23 cellular contexts compared by ENCODE assay signal in the genomic region with DNA sequence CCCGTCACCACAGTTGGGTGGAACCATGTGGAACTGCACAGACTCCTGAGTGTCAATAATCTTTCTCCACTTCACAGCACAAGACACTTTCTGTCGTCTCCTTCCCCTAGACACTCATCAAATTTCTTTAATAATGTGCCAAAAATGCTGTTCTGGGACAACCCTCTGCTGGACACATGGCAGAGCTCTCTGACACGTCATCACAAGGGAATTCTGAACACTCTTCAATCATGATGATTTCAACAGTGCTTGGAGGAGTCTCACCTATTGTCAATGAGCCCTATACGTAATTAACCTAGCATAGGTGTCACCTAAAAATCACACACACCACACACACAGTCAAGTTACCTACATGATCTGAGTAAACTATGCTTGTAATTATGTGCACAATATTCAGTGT.
A peak's percentile ranks its signal among the peaks of the same experiment; 100 is the strongest.
DNase-seq lines count a peak whose midpoint lies in the region; ATAC-seq, FAIRE-seq and TF ChIP-seq lines count a peak whose summit lies in the region.
"Had no signal": no experiment of that assay in that cellular context is flagged by ENCODE, and none has a peak within 500 bp of the region (broad histone marks: within the 10 kb centered on the region; RNA-seq: fewer than 3 reads in every experiment).

No MANE protein-coding gene starts in this region.

- H3K36me3 Mint-ChIP-seq in progenitor cell of endocrine pancreas (ENCODE audit: insufficient read depth): peaks cover 35% of the 10 kb centered on the region
- H3K36me3 Mint-ChIP-seq: CD8-positive, alpha-beta T cell; T-cell had no signal

- BruUV-seq in HepG2 (replicated peaks; lab: Mats Ljungman, UMichigan): no TSS peak

- H3K9me3 Mint-ChIP-seq in progenitor cell of endocrine pancreas (ENCODE audit: low read depth): no peaks in the 10 kb centered on the region
- H3K9me3 Mint-ChIP-seq: CD8-positive, alpha-beta T cell; T-cell had no signal

- H3K27me3 Mint-ChIP-seq in progenitor cell of endocrine pancreas: no peaks in the 10 kb centered on the region

- H3K27ac ChIP-seq in HepG2 (ENCODE audit: extremely low read length, insufficient read depth, low read length): no peak overlapping the region
- H3K27ac ChIP-seq: A549; BLaER1 treated with 17β-estradiol and CSF1 and Interleukin-3, amounts not matched to agents 10 nM and 100 nM; KMS-11; PC-9; SK-N-MC had no signal

- no peak for TF ChIP-seq RAD21 in HepG2 (CRISPR knock-in tag; IDR thresholded peaks at IDR 0.05)

- DNase-seq in ELR (ENCODE audit: low read depth): peak; percentile 15
- DNase-seq in NCI-H226: peak; percentile 18
- DNase-seq in bronchial epithelial cell (ENCODE audit: low read depth): peak; percentile 59
- no peak for DNase-seq in HepG2 (ENCODE audit: low spot score)
- no peak for DNase-seq in iPS-NIHi7 (ENCODE audit: extremely low spot score)
- DNase-seq in progenitor cell of endocrine pancreas (ENCODE audit: low spot score, unreplicated experiment): no peak
- no peak for DNase-seq in NCI-H2107 (lab: John Stamatoyannopoulos, UW)
- DNase-seq: CD8-positive, alpha-beta T cell; HFFc6; MG63; NCI-H1092 treated with DMSO at 0.1 percent for 48 hours; NCI-H1694 treated with DMSO at 0.1 percent for 48 hours; NCI-H510A treated with DMSO at 0.1 percent for 48 hours; NCI-H774; SHP77; T-cell had no signal

- H3K9me3 ChIP-seq in HepG2 (ENCODE audit: low read length): no peaks in the 10 kb centered on the region
- H3K9me3 ChIP-seq: A549; BLaER1 treated with 17β-estradiol and CSF1 and Interleukin-3, amounts not matched to agents 10 nM and 100 nM; MG63 had no signal

- CTCF ChIA-PET in HepG2 (lab: Yijun Ruan, JAX; ENCODE audit: low intra/inter-chr PET ratio, low total read pairs): no interaction called here

- H3K27ac Mint-ChIP-seq in progenitor cell of endocrine pancreas: no peak overlapping the region
- H3K27ac Mint-ChIP-seq: CD8-positive, alpha-beta T cell; HFFc6; T-cell had no signal

- no peak for TF ChIP-seq POLR2A in HepG2 (IDR thresholded peaks at IDR 0.05; ENCODE audit: insufficient read depth in 1 of 2, low read depth in 2 of 2, low read length in 2 of 2)

- FAIRE-seq in bronchial epithelial cell (lab: Jason Lieb, UNC) (no peak), HepG2 (lab: Jason Lieb, UNC) (no peak)
- FAIRE-seq: A549, H54 had no signal

- H3K9ac ChIP-seq in HepG2 (ENCODE audit: insufficient read depth, low read depth, low read length): no peak overlapping the region
- H3K9ac ChIP-seq: BLaER1 treated with 17β-estradiol and CSF1 and Interleukin-3, amounts not matched to agents 10 nM and 100 nM; KMS-11 had no signal

- H4K20me1 ChIP-seq in HepG2 (ENCODE audit: insufficient read depth, low read length): no peaks in the 10 kb centered on the region
- H4K20me1 ChIP-seq: BLaER1 treated with 17β-estradiol and CSF1 and Interleukin-3, amounts not matched to agents 10 nM and 100 nM had no signal

- in situ Hi-C loops in HepG2 (cut with HindIII; ENCODE audit: extremely low pct_ligation_motif_present, low pct_unique_long_range_greater_than_20kb): no loop called here

- no peak overlapping the region for H3K4me2 ChIP-seq in HepG2 (ENCODE audit: low read depth, low read length)
- H3K4me2 ChIP-seq: A549; BLaER1 treated with 17β-estradiol and CSF1 and Interleukin-3, amounts not matched to agents 10 nM and 100 nM; KMS-11; PC-9 had no signal

- TF ChIP-seq CTCF in bronchial epithelial cell (IDR thresholded peaks at IDR 0.05; ENCODE audit: insufficient read depth, low read length, severe bottlenecking) (no peak), HepG2 (CRISPR knock-in tag; IDR thresholded peaks at IDR 0.05) (no peak), progenitor cell of endocrine pancreas (IDR thresholded peaks at IDR 0.05; ENCODE audit: unreplicated experiment) (no peak)

- ATAC-seq in HepG2 (no peak), GM18517 (IDR thresholded peaks at IDR 0.05; ENCODE audit: unreplicated experiment) (no peak)
- ATAC-seq: A549; CD8-positive, alpha-beta T cell; T-cell had no signal

- no peaks in the 10 kb centered on the region for H3K36me3 ChIP-seq in bronchial epithelial cell (ENCODE audit: control insufficient read depth, insufficient read depth, low read length)
- H3K36me3 ChIP-seq in HepG2 (replicated peaks in 1 of 2; ENCODE audit: control insufficient read depth in 1 of 2, insufficient read depth in 2 of 2, low read length in 2 of 2): no peaks in the 10 kb centered on the region
- H3K36me3 ChIP-seq: BLaER1 treated with 17β-estradiol and CSF1 and Interleukin-3, amounts not matched to agents 10 nM and 100 nM; MG63 had no signal

- H3K4me1 Mint-ChIP-seq in progenitor cell of endocrine pancreas (ENCODE audit: low read depth): peaks cover 19% of the 10 kb centered on the region
- H3K4me1 Mint-ChIP-seq: T-cell had no signal

- WGBS in HepG2 (ENCODE audit: low lambda C conversion rate): 14% methylated on average over 4 of the region's 4 CpGs

- H3K4me3 ChIP-seq in bronchial epithelial cell (ENCODE audit: low read depth, low read length) (no peak overlapping the region), HepG2 (replicated peaks in 1 of 3; ENCODE audit: insufficient read depth in 1 of 3, low read depth in 2 of 3, low read length in 3 of 3) (no peak overlapping the region)
- H3K4me3 ChIP-seq: A549; BLaER1 treated with 17β-estradiol and CSF1 and Interleukin-3, amounts not matched to agents 10 nM and 100 nM; MG63; PC-9; SK-N-MC had no signal

- intact Hi-C loops in HepG2 (cut with micrococcal nuclease; ENCODE audit: unreplicated experiment): no loop called here

- H3K4me3 Mint-ChIP-seq in progenitor cell of endocrine pancreas (ENCODE audit: low read depth): no peak overlapping the region
- H3K4me3 Mint-ChIP-seq: CD8-positive, alpha-beta T cell; HFFc6; T-cell had no signal

- no peaks in the 10 kb centered on the region for H3K4me1 ChIP-seq in HepG2 (ENCODE audit: insufficient read depth, low read length)
- H3K4me1 ChIP-seq: A549; BLaER1 treated with 17β-estradiol and CSF1 and Interleukin-3, amounts not matched to agents 10 nM and 100 nM had no signal

- H3K79me2 ChIP-seq in HepG2 (ENCODE audit: insufficient read depth, low read length): no peaks in the 10 kb centered on the region

- H2AFZ ChIP-seq in HepG2 (ENCODE audit: low read length): no peak overlapping the region
- H2AFZ ChIP-seq: PC-9 had no signal

- TF ChIP-seq EP300 in HepG2 (IDR thresholded peaks at IDR 0.05; ENCODE audit: low read depth in 2 of 2, low read length in 2 of 2): no peak
- no peak for TF ChIP-seq EP300 in HepG2 (CRISPR knock-in tag; IDR thresholded peaks at IDR 0.05; ENCODE audit: borderline replicate concordance)

- no peaks in the 10 kb centered on the region for H3K27me3 ChIP-seq in bronchial epithelial cell (ENCODE audit: control insufficient read depth, insufficient read depth, low read length)
- no peaks in the 10 kb centered on the region for H3K27me3 ChIP-seq in HepG2 (ENCODE audit: control insufficient read depth in 1 of 2, insufficient read depth in 2 of 2, low read length in 2 of 2)
- H3K27me3 ChIP-seq: BLaER1 treated with 17β-estradiol and CSF1 and Interleukin-3, amounts not matched to agents 10 nM and 100 nM had no signal

- POLR2A ChIA-PET in HepG2 (lab: Yijun Ruan, JAX): no interaction called here

TF ChIP-seq in HepG2, 621 proteins besides CTCF, POLR2A, EP300 and RAD21:
- TF ChIP-seq CREB1 (IDR thresholded peaks at IDR 0.05) (peak; percentile 81), CREB1 (CRISPR knock-in tag; IDR thresholded peaks at IDR 0.05) (no peak), ZNF567 (CRISPR knock-in tag; IDR thresholded peaks at IDR 0.05; ENCODE audit: borderline replicate concordance) (no peak)

Comparison
In these comparisons a context has a peak if more than half of its experiments do, and no peak if none do; other contexts are left out.
1. DNase-seq: peak in ELR (single experiment), NCI-H226 (single experiment) and bronchial epithelial cell (single experiment); none in HepG2 (single experiment), iPS-NIHi7 (single experiment), progenitor cell of endocrine pancreas (single experiment) and NCI-H2107 (single experiment).